In genomic region chr1:200856716-200857352, GRCh38 we compare ENCODE assay signal across 2 cellular contexts.
TF ChIP-seq lines count a peak whose summit lies in the region.

No MANE protein-coding gene starts in this region.

TF ChIP-seq in SK-N-SH treated with all-trans-retinoic acid at 6 μM for 48 hours, 23 proteins besides CTCF, POLR2A, EP300 and RAD21 (continued from another document):
- TF ChIP-seq, protein P1, sequence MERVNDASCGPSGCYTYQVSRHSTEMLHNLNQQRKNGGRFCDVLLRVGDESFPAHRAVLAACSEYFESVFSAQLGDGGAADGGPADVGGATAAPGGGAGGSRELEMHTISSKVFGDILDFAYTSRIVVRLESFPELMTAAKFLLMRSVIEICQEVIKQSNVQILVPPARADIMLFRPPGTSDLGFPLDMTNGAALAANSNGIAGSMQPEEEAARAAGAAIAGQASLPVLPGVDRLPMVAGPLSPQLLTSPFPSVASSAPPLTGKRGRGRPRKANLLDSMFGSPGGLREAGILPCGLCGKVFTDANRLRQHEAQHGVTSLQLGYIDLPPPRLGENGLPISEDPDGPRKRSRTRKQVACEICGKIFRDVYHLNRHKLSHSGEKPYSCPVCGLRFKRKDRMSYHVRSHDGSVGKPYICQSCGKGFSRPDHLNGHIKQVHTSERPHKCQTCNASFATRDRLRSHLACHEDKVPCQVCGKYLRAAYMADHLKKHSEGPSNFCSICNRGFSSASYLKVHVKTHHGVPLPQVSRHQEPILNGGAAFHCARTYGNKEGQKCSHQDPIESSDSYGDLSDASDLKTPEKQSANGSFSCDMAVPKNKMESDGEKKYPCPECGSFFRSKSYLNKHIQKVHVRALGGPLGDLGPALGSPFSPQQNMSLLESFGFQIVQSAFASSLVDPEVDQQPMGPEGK (CRISPR knock-in tag; IDR thresholded peaks at IDR 0.05; ENCODE audit: borderline replicate concordance) = no peak
- TF ChIP-seq ISL1 (CRISPR knock-in tag; IDR thresholded peaks at IDR 0.05) = no peak
- TF ChIP-seq BACH2 (CRISPR knock-in tag; IDR thresholded peaks at IDR 0.05; ENCODE audit: borderline replicate concordance) = no peak
- TF ChIP-seq TCF4 (CRISPR knock-in tag; IDR thresholded peaks at IDR 0.05; ENCODE audit: borderline replicate concordance) = no peak
- TF ChIP-seq ZFP3 (CRISPR knock-in tag; IDR thresholded peaks at IDR 0.05) = no peak
- TF ChIP-seq GLIS3 (CRISPR knock-in tag; IDR thresholded peaks at IDR 0.05) = no peak
- no peak for TF ChIP-seq RARB (CRISPR knock-in tag; IDR thresholded peaks at IDR 0.05)
- TF ChIP-seq, protein P2, sequence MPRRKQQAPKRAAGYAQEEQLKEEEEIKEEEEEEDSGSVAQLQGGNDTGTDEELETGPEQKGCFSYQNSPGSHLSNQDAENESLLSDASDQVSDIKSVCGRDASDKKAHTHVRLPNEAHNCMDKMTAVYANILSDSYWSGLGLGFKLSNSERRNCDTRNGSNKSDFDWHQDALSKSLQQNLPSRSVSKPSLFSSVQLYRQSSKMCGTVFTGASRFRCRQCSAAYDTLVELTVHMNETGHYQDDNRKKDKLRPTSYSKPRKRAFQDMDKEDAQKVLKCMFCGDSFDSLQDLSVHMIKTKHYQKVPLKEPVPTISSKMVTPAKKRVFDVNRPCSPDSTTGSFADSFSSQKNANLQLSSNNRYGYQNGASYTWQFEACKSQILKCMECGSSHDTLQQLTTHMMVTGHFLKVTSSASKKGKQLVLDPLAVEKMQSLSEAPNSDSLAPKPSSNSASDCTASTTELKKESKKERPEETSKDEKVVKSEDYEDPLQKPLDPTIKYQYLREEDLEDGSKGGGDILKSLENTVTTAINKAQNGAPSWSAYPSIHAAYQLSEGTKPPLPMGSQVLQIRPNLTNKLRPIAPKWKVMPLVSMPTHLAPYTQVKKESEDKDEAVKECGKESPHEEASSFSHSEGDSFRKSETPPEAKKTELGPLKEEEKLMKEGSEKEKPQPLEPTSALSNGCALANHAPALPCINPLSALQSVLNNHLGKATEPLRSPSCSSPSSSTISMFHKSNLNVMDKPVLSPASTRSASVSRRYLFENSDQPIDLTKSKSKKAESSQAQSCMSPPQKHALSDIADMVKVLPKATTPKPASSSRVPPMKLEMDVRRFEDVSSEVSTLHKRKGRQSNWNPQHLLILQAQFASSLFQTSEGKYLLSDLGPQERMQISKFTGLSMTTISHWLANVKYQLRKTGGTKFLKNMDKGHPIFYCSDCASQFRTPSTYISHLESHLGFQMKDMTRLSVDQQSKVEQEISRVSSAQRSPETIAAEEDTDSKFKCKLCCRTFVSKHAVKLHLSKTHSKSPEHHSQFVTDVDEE (CRISPR knock-in tag; IDR thresholded peaks at IDR 0.05) = no peak
- TF ChIP-seq ZC3H10 (CRISPR knock-in tag; IDR thresholded peaks at IDR 0.05) = no peak
- TF ChIP-seq ESRRG (CRISPR knock-in tag; IDR thresholded peaks at IDR 0.05) = no peak
- no peak for TF ChIP-seq PPARA (CRISPR knock-in tag; IDR thresholded peaks at IDR 0.05; ENCODE audit: borderline replicate concordance)
- TF ChIP-seq ZNF70 (CRISPR knock-in tag; IDR thresholded peaks at IDR 0.05) = no peak
- TF ChIP-seq ZNF8 (CRISPR knock-in tag; IDR thresholded peaks at IDR 0.05) = no peak
TF ChIP-seq in SK-N-SH treated with all-trans-retinoic acid at 6 μM for 48 hours: peak in this region for 0.

TF ChIP-seq in SK-N-SH, 30 proteins besides CTCF, POLR2A, EP300 and RAD21 (continued from another document):
- TF ChIP-seq MAX (IDR thresholded peaks at IDR 0.05; ENCODE audit: low read depth) (no peak), POLR2AphosphoS5 (IDR thresholded peaks at IDR 0.05; ENCODE audit: low read depth, low read length) (no peak), ELF1 (IDR thresholded peaks at IDR 0.05) (no peak), TAF1 (IDR thresholded peaks at IDR 0.05; ENCODE audit: borderline replicate concordance, low read depth, low read length) (no peak), USF2 (IDR thresholded peaks at IDR 0.05; ENCODE audit: borderline replicate concordance, low read depth, low read length) (no peak)
- TF ChIP-seq, protein P3, sequence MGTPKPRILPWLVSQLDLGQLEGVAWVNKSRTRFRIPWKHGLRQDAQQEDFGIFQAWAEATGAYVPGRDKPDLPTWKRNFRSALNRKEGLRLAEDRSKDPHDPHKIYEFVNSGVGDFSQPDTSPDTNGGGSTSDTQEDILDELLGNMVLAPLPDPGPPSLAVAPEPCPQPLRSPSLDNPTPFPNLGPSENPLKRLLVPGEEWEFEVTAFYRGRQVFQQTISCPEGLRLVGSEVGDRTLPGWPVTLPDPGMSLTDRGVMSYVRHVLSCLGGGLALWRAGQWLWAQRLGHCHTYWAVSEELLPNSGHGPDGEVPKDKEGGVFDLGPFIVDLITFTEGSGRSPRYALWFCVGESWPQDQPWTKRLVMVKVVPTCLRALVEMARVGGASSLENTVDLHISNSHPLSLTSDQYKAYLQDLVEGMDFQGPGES (IDR thresholded peaks at IDR 0.05; ENCODE audit: low read depth, low read length) = no peak
